ENCODE assay signal across 9 cellular contexts in the genomic region with DNA sequence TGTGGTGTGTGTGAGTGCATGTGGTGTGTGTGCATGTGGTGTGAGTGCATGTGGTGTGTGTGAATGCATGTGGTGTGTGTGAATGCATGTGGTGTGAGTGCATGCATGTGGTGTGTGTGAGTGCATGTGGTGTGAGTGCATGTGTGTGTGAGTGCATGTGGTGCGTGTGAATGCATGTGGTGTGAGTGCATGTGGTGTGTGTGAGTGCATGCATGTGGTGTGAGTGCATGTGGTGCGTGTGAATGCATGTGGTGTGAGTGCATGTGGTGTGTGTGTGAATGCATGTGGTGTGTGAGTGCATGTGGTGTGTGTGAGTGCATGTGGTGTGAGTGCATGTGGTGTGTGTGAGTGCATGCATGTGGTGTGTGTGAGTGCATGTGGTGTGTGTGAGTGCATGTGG. TPM values are rescaled to one million over a fixed set of nuclear protein-coding genes. Genes with fewer than 3 reads are reported as not detected.
"Had no signal": no experiment of that assay in that cellular context is flagged by ENCODE, and none has a peak within 500 bp of the region (broad histone marks: within the 10 kb centered on the region; RNA-seq: fewer than 3 reads in every experiment).

No MANE protein-coding gene starts in this region.

RNA-seq across cellular contexts. Expression of gene CFAP77, which starts 32.2 kb away (rescaled TPM):
- total RNA-seq: LHCN-M2, MCF 10A, NCI-H460, OCI-LY7, PC-9, RPMI7951, SJCRH30, SK-MEL-5, T-cell had no signal
